Comparison of ENCODE assay signal across 8 cellular contexts in the genomic region with DNA sequence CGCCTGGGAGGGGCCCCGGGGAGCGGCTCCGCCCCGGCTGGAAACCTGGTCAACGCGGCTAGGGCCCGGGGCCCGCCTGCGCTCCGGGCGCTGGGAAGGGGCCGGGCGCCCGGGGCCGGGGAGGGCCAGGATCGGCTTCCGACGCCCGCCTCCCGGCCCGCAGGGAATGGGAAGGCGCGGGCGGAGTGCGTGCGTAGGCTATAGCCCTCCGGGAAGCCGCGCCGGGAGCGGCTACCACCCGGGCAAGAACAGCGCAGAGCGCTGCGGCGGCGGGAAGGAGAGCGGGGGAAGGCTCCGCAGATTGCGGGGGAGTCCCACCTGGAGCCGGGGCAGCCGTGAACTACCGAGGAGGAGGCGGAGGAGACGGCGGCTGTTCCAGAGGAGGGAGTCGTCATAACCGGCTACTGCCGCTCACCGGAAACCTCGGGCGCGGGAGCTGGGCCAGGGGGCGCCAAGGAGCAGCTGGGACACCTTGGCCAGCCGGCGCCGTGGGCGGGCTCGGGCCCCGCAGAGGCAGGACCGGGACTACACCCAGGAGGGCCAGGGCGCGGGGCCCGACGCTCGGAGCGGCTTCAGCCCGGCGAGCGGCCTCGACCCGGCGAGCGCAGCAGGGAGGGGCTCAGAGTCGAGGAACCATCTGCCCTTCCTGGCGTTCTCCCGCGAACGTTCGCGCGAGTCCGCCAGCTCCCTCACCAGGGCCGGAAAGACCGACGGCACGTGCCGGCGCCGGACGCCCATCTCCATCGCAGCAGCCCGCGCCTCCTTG. TPM values are rescaled to one million over a fixed set of nuclear protein-coding genes. Genes with fewer than 3 reads are reported as not detected.
A peak's percentile ranks its signal among the peaks of the same experiment; 100 is the strongest.
DNase-seq lines count a peak whose midpoint lies in the region; ATAC-seq, FAIRE-seq and TF ChIP-seq lines count a peak whose summit lies in the region.

EOGT (minus strand) TSS at position 429 of the 766 bp plus-strand sequence. CDS start 3,838 bp downstream, outside the sequence.

- peak; percentile 34 to 45 for TF ChIP-seq CTCF in fibroblast of lung (conservative IDR thresholded peaks at IDR 0.05 in 1 of 2, IDR thresholded peaks at IDR 0.05 in 1 of 2; ENCODE audit: low read depth in 1 of 2, low read length in 2 of 2)
- peak; percentile 43 for TF ChIP-seq CTCF in natural killer cell (IDR thresholded peaks at IDR 0.05)

- intact Hi-C loops in natural killer cell (cut with micrococcal nuclease), result no loop called here

- no peaks in the 10 kb centered on the region for H3K9me3 Mint-ChIP-seq in natural killer cell
- no peaks in the 10 kb centered on the region for H3K9me3 Mint-ChIP-seq in stimulated activated naive CD8-positive, alpha-beta T cell treated with anti-CD3 and anti-CD28 coated beads, Interleukin-15, Interleukin-2, amounts not matched to agents 100 ng/mL and 50 ng/mL, for 24 hours

- H3K36me3 ChIP-seq in fibroblast of lung (ENCODE audit: control insufficient read depth, insufficient read depth, low read length), result peaks cover 4% of the 10 kb centered on the region

- peaks cover 6% of the 10 kb centered on the region for H3K36me3 Mint-ChIP-seq in natural killer cell
- H3K36me3 Mint-ChIP-seq in stimulated activated naive CD8-positive, alpha-beta T cell treated with anti-CD3 and anti-CD28 coated beads, Interleukin-15, Interleukin-2, amounts not matched to agents 100 ng/mL and 50 ng/mL, for 24 hours (ENCODE audit: low read depth), result peaks cover 19% of the 10 kb centered on the region

- H2AFZ ChIP-seq in fibroblast of lung (ENCODE audit: low read length), result peak within 1 kb of the TSS; percentile 10

- DNase-seq in DMS114 treated with DMSO at 0.1 percent for 48 hours (lab: John Stamatoyannopoulos, UW; ENCODE audit: unreplicated experiment) (peak; percentile 18), HTR-8/SVneo (ENCODE audit: insufficient read length, low spot score) (peak; percentile 73), RKO (ENCODE audit: low spot score) (peak; percentile 87), fibroblast of lung (ENCODE audit: low read depth in 2 of 2) (peak; percentile 87 to 88), natural killer cell (peak; percentile 70)
- peak; percentile 65 to 68 for DNase-seq in activated T-helper 1 cell treated with anti-CD3 and anti-CD28 coated beads, Interleukin-2, amount 50 U/mL, for 16 hours (ENCODE audit: low read depth in 1 of 2, low spot score in 1 of 2)

- H3K9ac ChIP-seq in fibroblast of lung (ENCODE audit: insufficient read depth, low read length), result peak within 1 kb of the TSS; percentile 96

- peaks cover 6 to 16% of the 10 kb centered on the region in 2 donors for H3K4me1 Mint-ChIP-seq in natural killer cell
- peaks cover 24% of the 10 kb centered on the region for H3K4me1 Mint-ChIP-seq in stimulated activated naive CD8-positive, alpha-beta T cell treated with anti-CD3 and anti-CD28 coated beads, Interleukin-15, Interleukin-2, amounts not matched to agents 100 ng/mL and 50 ng/mL, for 24 hours (ENCODE audit: low read depth)

- peak within 1 kb of the TSS; percentile 95 for H3K27ac ChIP-seq in fibroblast of lung (ENCODE audit: insufficient read depth, low read length)

- H3K4me3 Mint-ChIP-seq in natural killer cell, result peak within 1 kb of the TSS; percentile 92
- peak within 1 kb of the TSS; percentile 85 for H3K4me3 Mint-ChIP-seq in stimulated activated naive CD8-positive, alpha-beta T cell treated with anti-CD3 and anti-CD28 coated beads, Interleukin-15, Interleukin-2, amounts not matched to agents 100 ng/mL and 50 ng/mL, for 24 hours

- no peaks in the 10 kb centered on the region for H3K9me3 ChIP-seq in fibroblast of lung (ENCODE audit: control insufficient read depth, insufficient read depth, low read depth, low read length)

- H3K27ac Mint-ChIP-seq in natural killer cell, result peak within 1 kb of the TSS; percentile 57 to 82
- H3K27ac Mint-ChIP-seq in stimulated activated naive CD8-positive, alpha-beta T cell treated with anti-CD3 and anti-CD28 coated beads, Interleukin-15, Interleukin-2, amounts not matched to agents 100 ng/mL and 50 ng/mL, for 24 hours, result peak within 1 kb of the TSS; percentile 82

- H3K4me2 ChIP-seq in fibroblast of lung (ENCODE audit: extremely low read depth, insufficient read depth, low read length), result peak within 1 kb of the TSS; percentile 94

- ATAC-seq in GM21367 (IDR thresholded peaks at IDR 0.05; ENCODE audit: unreplicated experiment) (peak; percentile 84), natural killer cell (peak; percentile 82 to 87 (median 84))

- H3K27me3 ChIP-seq in fibroblast of lung (ENCODE audit: control insufficient read depth, insufficient read depth, low read length), result no peaks in the 10 kb centered on the region

- H4K20me1 ChIP-seq in fibroblast of lung (ENCODE audit: control insufficient read depth, extremely low read depth, insufficient read depth, low read length), result no peaks in the 10 kb centered on the region

- H3K27me3 Mint-ChIP-seq in natural killer cell (ENCODE audit: low read depth in 2 of 2), result no peaks in the 10 kb centered on the region
- no peaks in the 10 kb centered on the region for H3K27me3 Mint-ChIP-seq in stimulated activated naive CD8-positive, alpha-beta T cell treated with anti-CD3 and anti-CD28 coated beads, Interleukin-15, Interleukin-2, amounts not matched to agents 100 ng/mL and 50 ng/mL, for 24 hours

- FAIRE-seq in HTR-8/SVneo (lab: Jason Lieb, UNC), result peak; percentile 60

- peak within 1 kb of the TSS; percentile 34 to 78 (median 66) for H3K4me3 ChIP-seq in fibroblast of lung (replicated peaks in 1 of 4; ENCODE audit: control extremely low read depth in 1 of 4, insufficient read depth in 1 of 4, low read depth in 3 of 4, low read length in 4 of 4)

- H3K4me1 ChIP-seq in fibroblast of lung (ENCODE audit: control insufficient read depth, extremely low read depth, insufficient read depth, low read length), result peaks cover 13% of the 10 kb centered on the region

- no peaks in the 10 kb centered on the region for H3K79me2 ChIP-seq in fibroblast of lung (ENCODE audit: control insufficient read depth, insufficient read depth, low read length)

RNA-seq across cellular contexts. Expression of gene EOGT, which starts in this region (rescaled TPM):
- total RNA-seq in fibroblast of lung (44.2 and 50.9 TPM in 2 replicates), natural killer cell (10 to 100 TPM in 2 of 3 donors, 1 to 10 TPM in 1; 8.4 to 11.6 (median 10.8) TPM)
- 28.0 and 30.6 TPM in 2 replicates for polyA plus RNA-seq in fibroblast of lung
- polyA plus RNA-seq in fibroblast of lung (2012), result 23.4 and 24.9 TPM in 2 replicates
- 11.1 and 11.2 TPM in 2 replicates for polyA minus RNA-seq in fibroblast of lung (ENCODE audit: low replicate concordance)

Comparison
In these comparisons a context has a peak if more than half of its experiments do, and no peak if none do; other contexts are left out.
1. Peak in every context shown above with its lines: DNase-seq, ATAC-seq, H3K4me3 ChIP-seq and H3K27ac ChIP-seq.
2. DNase-seq: peak in every context shown above with its lines; median percentile 88 in fibroblast of lung; 87 in RKO; 73 in HTR-8/SVneo; 70 in natural killer cell; 66 in activated T-helper 1 cell treated with anti-CD3 and anti-CD28 coated beads, Interleukin-2, amount 50 U/mL, for 16 hours; 18 in DMS114 treated with DMSO at 0.1 percent for 48 hours.